Comparison of ENCODE assay signal across 8 cellular contexts in genomic region chr13:97344250-97345175, GRCh38.
DNase-seq lines count a peak whose midpoint lies in the region; ATAC-seq, FAIRE-seq and TF ChIP-seq lines count a peak whose summit lies in the region.

No MANE protein-coding gene starts in this region.

- no peaks in the 10 kb centered on the region for H3K9me2 ChIP-seq in MM.1S (replicated peaks; ENCODE audit: insufficient read depth, low read length)

- no peak overlapping the region for H3K4me2 ChIP-seq in MM.1S (ENCODE audit: low read depth, low read length)

- TF ChIP-seq CTCF in GM12864 (IDR thresholded peaks at IDR 0.05; ENCODE audit: low read depth, low read length, missing control alignments): peak; percentile 56
- TF ChIP-seq CTCF in MM.1S (IDR thresholded peaks at IDR 0.05; ENCODE audit: low read length): peak; percentile 62
- TF ChIP-seq CTCF in bronchial epithelial cell (IDR thresholded peaks at IDR 0.05; ENCODE audit: insufficient read depth, low read length, severe bottlenecking): peak; percentile 49
- TF ChIP-seq CTCF in kidney epithelial cell (IDR thresholded peaks at IDR 0.05; ENCODE audit: insufficient read depth, low read length, poor library complexity, severe bottlenecking): peak; percentile 77

- H3K9me3 ChIP-seq in MM.1S (replicated peaks; ENCODE audit: insufficient read depth, low read length): no peaks in the 10 kb centered on the region

- DNase-seq in GM12864 (ENCODE audit: low read depth) (no peak), MM.1S (peak; percentile 51), T-helper 2 cell (peak in 3 of 5 experiments; percentile 12 to 60 (median 30)), bronchial epithelial cell (ENCODE audit: low read depth) (peak; percentile 58), kidney epithelial cell (ENCODE audit: low read depth) (peak; percentile 16), GF-D8 (lab: John Stamatoyannopoulos, UW) (no peak)
- DNase-seq in stimulated activated CD4-positive, alpha-beta T cell treated with anti-CD3 and anti-CD28 coated beads, Interleukin-4, amount 100 ng/mL, for 1 hour: peak; percentile 55

- H3F3A ChIP-seq in MM.1S (ENCODE audit: insufficient read depth, low read length): no peaks in the 10 kb centered on the region

- H3K36me3 ChIP-seq in MM.1S (replicated peaks; ENCODE audit: insufficient read depth, low read length): no peaks in the 10 kb centered on the region
- peaks cover 6% of the 10 kb centered on the region for H3K36me3 ChIP-seq in bronchial epithelial cell (ENCODE audit: control insufficient read depth, insufficient read depth, low read length)
- peaks cover 1% of the 10 kb centered on the region for H3K36me3 ChIP-seq in kidney epithelial cell (ENCODE audit: control insufficient read depth, insufficient read depth, low read length)

- no peak overlapping the region for H2AFZ ChIP-seq in MM.1S (ENCODE audit: low read length)

- peak; percentile 70 for ATAC-seq in GM21825 (IDR thresholded peaks at IDR 0.05; ENCODE audit: unreplicated experiment)

- no peaks in the 10 kb centered on the region for H3K27me3 ChIP-seq in MM.1S (replicated peaks; ENCODE audit: insufficient read depth, low read length)
- no peaks in the 10 kb centered on the region for H3K27me3 ChIP-seq in bronchial epithelial cell (ENCODE audit: control insufficient read depth, insufficient read depth, low read length)
- H3K27me3 ChIP-seq in kidney epithelial cell (ENCODE audit: control insufficient read depth, insufficient read depth, low read length): no peaks in the 10 kb centered on the region

- H3K27ac ChIP-seq in MM.1S (ENCODE audit: low read length): no peak overlapping the region

- no peaks in the 10 kb centered on the region for H3K4me1 ChIP-seq in MM.1S (ENCODE audit: low read length)

- H3K4me3 ChIP-seq in GM12864 (ENCODE audit: low read depth, low read length) (no peak overlapping the region), MM.1S (ENCODE audit: low read length) (no peak overlapping the region), bronchial epithelial cell (ENCODE audit: low read depth, low read length) (no peak overlapping the region), kidney epithelial cell (ENCODE audit: low read depth, low read length) (no peak overlapping the region)

- H3K79me2 ChIP-seq in MM.1S (ENCODE audit: low read length): no peaks in the 10 kb centered on the region

- no peaks in the 10 kb centered on the region for H4K20me1 ChIP-seq in MM.1S (ENCODE audit: insufficient read depth, low read length)

- no peak overlapping the region for H3K9ac ChIP-seq in MM.1S (ENCODE audit: low read length)

- no peak for FAIRE-seq in bronchial epithelial cell (lab: Jason Lieb, UNC)

Comparison
In these comparisons a context has a peak if more than half of its experiments do, and no peak if none do; other contexts are left out.
1. DNase-seq: peak in MM.1S (single experiment), T-helper 2 cell (3 of 5), bronchial epithelial cell (single experiment), kidney epithelial cell (single experiment) and stimulated activated CD4-positive, alpha-beta T cell treated with anti-CD3 and anti-CD28 coated beads, Interleukin-4, amount 100 ng/mL, for 1 hour (single experiment); none in GM12864 (single experiment) and GF-D8 (single experiment).
2. Peak in every context shown above with its lines, with median percentiles within 50 percentile points of each other: CTCF ChIP-seq.